Comparison of ENCODE assay signal across 33 cellular contexts in genomic region chr3:21587894-21588293, GRCh38.
"Had no signal": no experiment of that assay in that cellular context is flagged by ENCODE, and none has a peak within 500 bp of the region (broad histone marks: within the 10 kb centered on the region; RNA-seq: fewer than 3 reads in every experiment).

No MANE protein-coding gene starts in this region.

- H3K9me3 Mint-ChIP-seq: activated CD4-positive, alpha-beta T cell treated with anti-CD3 and anti-CD28 coated beads, Interleukin-2, amount 10 ng/mL, durations not matched to agents 7 days and 5 days; WTC11 had no signal

- H3K27ac ChIP-seq: adrenal gland, ascending aorta, breast epithelium, cardiac muscle cell, colonic mucosa, epithelial cell of prostate, esophagus squamous epithelium, gastroesophageal sphincter, VCaP had no signal

- H3K4me1 ChIP-seq: adrenal gland, breast epithelium, colonic mucosa, esophagus squamous epithelium, gastroesophageal sphincter had no signal

- H3K4me3 Mint-ChIP-seq: activated CD4-positive, alpha-beta memory T cell treated with anti-CD3 and anti-CD28 coated beads, Interleukin-2, amount 10 ng/mL, durations not matched to agents 7 days and 5 days; activated CD4-positive, alpha-beta T cell treated with anti-CD3 and anti-CD28 coated beads, Interleukin-2, amount 10 ng/mL, durations not matched to agents 7 days and 5 days; activated naive CD4-positive, alpha-beta T cell treated with anti-CD3 and anti-CD28 coated beads for 36 hours; activated naive CD4-positive, alpha-beta T cell treated with anti-CD3 and anti-CD28 coated beads, Interleukin-2, amount 50 U/mL, for 24 hours; activated naive CD8-positive, alpha-beta T cell treated with anti-CD3 and anti-CD28 coated beads for 36 hours; activated naive CD8-positive, alpha-beta T cell treated with anti-CD3 and anti-CD28 coated beads, Interleukin-2, amount 50 U/mL, for 24 hours; activated T-helper 1 cell treated with anti-CD3 and anti-CD28 coated beads, Interleukin-12 subunit alpha, Interleukin-12 subunit beta, Interleukin-2, Interleukin-4 antibody, amounts not matched to agents 30 ng/mL and 10 ng/mL and 1 ng/mL, durations not matched to agents 14 hours and 24 hours and 36 hours; brain; T-helper 17 cell; WTC11 had no signal

- ATAC-seq: activated naive CD8-positive, alpha-beta T cell treated with anti-CD3 and anti-CD28 coated beads, Interleukin-2, amount 50 U/mL, for 24 hours; gastroesophageal sphincter; T-helper 17 cell; WTC11 had no signal

- H3K27me3 ChIP-seq: adrenal gland, ascending aorta, breast epithelium, cardiac muscle cell, colonic mucosa, esophagus squamous epithelium, gastroesophageal sphincter had no signal

- H3K36me3 ChIP-seq: adrenal gland, ascending aorta, breast epithelium, cardiac muscle cell, colonic mucosa, esophagus squamous epithelium, gastroesophageal sphincter had no signal

- H3K4me3 ChIP-seq: adrenal gland, ascending aorta, breast epithelium, cardiac muscle cell, colonic mucosa, esophagus squamous epithelium, gastroesophageal sphincter had no signal

- H3K36me3 Mint-ChIP-seq: activated naive CD4-positive, alpha-beta T cell treated with anti-CD3 and anti-CD28 coated beads, Interleukin-2, amount 50 U/mL, for 24 hours; activated naive CD8-positive, alpha-beta T cell treated with anti-CD3 and anti-CD28 coated beads for 36 hours; brain; WTC11 had no signal

- DNase-seq: activated CD4-positive, alpha-beta memory T cell treated with anti-CD3 and anti-CD28 coated beads, Interleukin-2, amount 10 ng/mL, durations not matched to agents 7 days and 5 days; activated CD4-positive, alpha-beta T cell treated with anti-CD3 and anti-CD28 coated beads for 1 hour; activated CD4-positive, alpha-beta T cell treated with anti-CD3 and anti-CD28 coated beads for 4 hours; activated CD4-positive, alpha-beta T cell treated with anti-CD3 and anti-CD28 coated beads, Interleukin-2, amount 10 ng/mL, durations not matched to agents 7 days and 5 days; activated CD4-positive, alpha-beta T cell treated with anti-CD3 and anti-CD28 coated beads, Interleukin-2, amount 50 U/mL, for 4 hours; activated CD8-positive, alpha-beta memory T cell treated with anti-CD3 and anti-CD28 coated beads for 24 hours; activated effector memory CD4-positive, alpha-beta T cell treated with anti-CD3 and anti-CD28 coated beads, Interleukin-2, amount 50 U/mL, for 16 hours; activated naive CD4-positive, alpha-beta T cell treated with anti-CD3 and anti-CD28 coated beads for 36 hours; activated naive CD8-positive, alpha-beta T cell treated with anti-CD3 and anti-CD28 coated beads for 36 hours; activated naive CD8-positive, alpha-beta T cell treated with anti-CD3 and anti-CD28 coated beads, Interleukin-2, amount 50 U/mL, for 24 hours; activated T-cell treated with anti-CD3 and anti-CD28 coated beads, Interleukin-2, amount 50 U/mL, for 1 hour; activated T-cell treated with anti-CD3 and anti-CD28 coated beads, Interleukin-2, amount 50 U/mL, for 48 hours; adrenal gland; central memory CD4-positive, alpha-beta T cell; cerebellar nuclear complex; colonic mucosa; effector CD8-positive, alpha-beta T cell; esophagus squamous epithelium; foreskin melanocyte; hippocampal formation; T-helper 1 cell; T-helper 17 cell had no signal

- H3K9me3 ChIP-seq: adrenal gland, ascending aorta, breast epithelium, colonic mucosa, esophagus squamous epithelium, gastroesophageal sphincter had no signal

- H3K27me3 Mint-ChIP-seq: activated CD4-positive, alpha-beta memory T cell treated with anti-CD3 and anti-CD28 coated beads, Interleukin-2, amount 10 ng/mL, durations not matched to agents 7 days and 5 days; activated CD4-positive, alpha-beta T cell treated with anti-CD3 and anti-CD28 coated beads, Interleukin-2, amount 10 ng/mL, durations not matched to agents 7 days and 5 days; activated naive CD4-positive, alpha-beta T cell treated with anti-CD3 and anti-CD28 coated beads, Interleukin-2, amount 50 U/mL, for 24 hours; activated naive CD8-positive, alpha-beta T cell treated with anti-CD3 and anti-CD28 coated beads for 36 hours; activated naive CD8-positive, alpha-beta T cell treated with anti-CD3 and anti-CD28 coated beads, Interleukin-2, amount 50 U/mL, for 24 hours; brain; T-helper 17 cell had no signal

- H3K4me1 Mint-ChIP-seq: activated CD4-positive, alpha-beta memory T cell treated with anti-CD3 and anti-CD28 coated beads, Interleukin-2, amount 10 ng/mL, durations not matched to agents 7 days and 5 days; activated CD4-positive, alpha-beta T cell treated with anti-CD3 and anti-CD28 coated beads, Interleukin-2, amount 10 ng/mL, durations not matched to agents 7 days and 5 days; activated naive CD4-positive, alpha-beta T cell treated with anti-CD3 and anti-CD28 coated beads, Interleukin-2, amount 50 U/mL, for 24 hours; activated naive CD8-positive, alpha-beta T cell treated with anti-CD3 and anti-CD28 coated beads for 36 hours; activated naive CD8-positive, alpha-beta T cell treated with anti-CD3 and anti-CD28 coated beads, Interleukin-2, amount 50 U/mL, for 24 hours; T-helper 17 cell had no signal

- H3K27ac Mint-ChIP-seq: activated CD4-positive, alpha-beta memory T cell treated with anti-CD3 and anti-CD28 coated beads, Interleukin-2, amount 10 ng/mL, durations not matched to agents 7 days and 5 days; activated CD4-positive, alpha-beta T cell treated with anti-CD3 and anti-CD28 coated beads, Interleukin-2, amount 10 ng/mL, durations not matched to agents 7 days and 5 days; activated naive CD4-positive, alpha-beta T cell treated with anti-CD3 and anti-CD28 coated beads for 36 hours; activated naive CD4-positive, alpha-beta T cell treated with anti-CD3 and anti-CD28 coated beads, Interleukin-2, amount 50 U/mL, for 24 hours; activated naive CD8-positive, alpha-beta T cell treated with anti-CD3 and anti-CD28 coated beads for 36 hours; activated naive CD8-positive, alpha-beta T cell treated with anti-CD3 and anti-CD28 coated beads, Interleukin-2, amount 50 U/mL, for 24 hours; activated T-helper 1 cell treated with anti-CD3 and anti-CD28 coated beads, Interleukin-12 subunit alpha, Interleukin-12 subunit beta, Interleukin-2, Interleukin-4 antibody, amounts not matched to agents 30 ng/mL and 10 ng/mL and 1 ng/mL, durations not matched to agents 14 hours and 24 hours and 36 hours; activated T-helper 2 cell treated with anti-CD3 and anti-CD28 coated beads, Interferon-gamma antibody, Interleukin-2, Interleukin-4, amounts not matched to agents 10 μg/mL and 5 μg/mL and 100 μg/mL, durations not matched to agents 14 hours and 24 hours and 36 hours; brain; T-helper 17 cell; WTC11 had no signal
